In genomic region chr9:4508246-4508906, GRCh38 we compare ENCODE assay signal across 14 cellular contexts. TPM values are rescaled to one million over a fixed set of nuclear protein-coding genes. Genes with fewer than 3 reads are reported as not detected.
DNase-seq lines count a peak whose midpoint lies in the region; ATAC-seq, FAIRE-seq and TF ChIP-seq lines count a peak whose summit lies in the region.
"Had no signal": no experiment of that assay in that cellular context is flagged by ENCODE, and none has a peak within 500 bp of the region (broad histone marks: within the 10 kb centered on the region; RNA-seq: fewer than 3 reads in every experiment).

No MANE protein-coding gene starts in this region.

- 92 to 93% methylated on average over 7 of the region's 7 CpGs for WGBS in aorta, 2 donors

- no peaks in the 10 kb centered on the region for H3K36me3 Mint-ChIP-seq in stimulated activated naive B cell treated with anti-CD40 and anti-IgM and Interleukin-4, amounts not matched to agents 10 μg/mL and 1 μg/mL and 100 μg/mL, for 72 hours
- H3K36me3 Mint-ChIP-seq: type B pancreatic cell had no signal

- H3K27ac Mint-ChIP-seq in stimulated activated naive B cell treated with anti-CD40 and anti-IgM and Interleukin-4, amounts not matched to agents 10 μg/mL and 1 μg/mL and 100 μg/mL, for 72 hours = no peak overlapping the region
- H3K27ac Mint-ChIP-seq: B cell, type B pancreatic cell had no signal

- H3K9me3 ChIP-seq in left lung = no peaks in the 10 kb centered on the region
- peaks cover 3% of the 10 kb centered on the region for H3K9me3 ChIP-seq in aorta (ENCODE audit: control insufficient read depth, low read length)
- H3K9me3 ChIP-seq in MG63 = no peaks in the 10 kb centered on the region

- peak; percentile 50 for FAIRE-seq in bronchial epithelial cell (lab: Jason Lieb, UNC)
- FAIRE-seq: G401.6 had no signal

- intact Hi-C loops in left lung (cut with DNase I) = no loop called here
- intact Hi-C loops in aorta (cut with DNase I) = no loop called here

- H3K4me1 ChIP-seq in left lung (no peaks in the 10 kb centered on the region), aorta (ENCODE audit: control insufficient read depth in 1 of 2, insufficient read depth in 2 of 2, low read length in 2 of 2) (no peaks in the 10 kb centered on the region)

- DNase-seq in ACHN = peak; percentile 77
- peak; percentile 72 for DNase-seq in HT-29 (ENCODE audit: low spot score)
- DNase-seq in bronchial epithelial cell (ENCODE audit: low read depth) = peak; percentile 50
- DNase-seq in left lung = no peak
- no peak for DNase-seq in aorta
- no peak for DNase-seq in MG63
- DNase-seq in stimulated activated naive CD8-positive, alpha-beta T cell treated with anti-CD3 and anti-CD28 coated beads, Interleukin-15, Interleukin-2, amounts not matched to agents 100 U/mL and 50 U/mL, for 24 hours = no peak
- no peak for DNase-seq in stimulated activated naive B cell treated with anti-CD40 and anti-IgM and Interleukin-4, amounts not matched to agents 10 μg/mL and 1 μg/mL and 100 μg/mL, for 72 hours
- DNase-seq: activated CD8-positive, alpha-beta memory T cell treated with anti-CD3 and anti-CD28 coated beads, Interleukin-2, amount 50 U/mL, for 4 hours had no signal

- H3K27me3 Mint-ChIP-seq in stimulated activated naive B cell treated with anti-CD40 and anti-IgM and Interleukin-4, amounts not matched to agents 10 μg/mL and 1 μg/mL and 100 μg/mL, for 72 hours = peaks cover 0 to 11% of the 10 kb centered on the region in 2 donors
- H3K27me3 Mint-ChIP-seq: B cell had no signal

- TF ChIP-seq CTCF in bronchial epithelial cell (IDR thresholded peaks at IDR 0.05; ENCODE audit: insufficient read depth, low read length, severe bottlenecking) (no peak), left lung (IDR thresholded peaks at IDR 0.05) (no peak)

- no peaks in the 10 kb centered on the region for H3K4me1 Mint-ChIP-seq in stimulated activated naive B cell treated with anti-CD40 and anti-IgM and Interleukin-4, amounts not matched to agents 10 μg/mL and 1 μg/mL and 100 μg/mL, for 72 hours
- H3K4me1 Mint-ChIP-seq: B cell had no signal

- no peaks in the 10 kb centered on the region for H3K27me3 ChIP-seq in bronchial epithelial cell (ENCODE audit: control insufficient read depth, insufficient read depth, low read length)
- no peaks in the 10 kb centered on the region for H3K27me3 ChIP-seq in left lung
- H3K27me3 ChIP-seq in aorta (ENCODE audit: control insufficient read depth in 1 of 2, insufficient read depth in 2 of 2, low read length in 1 of 2) = no peaks in the 10 kb centered on the region
- no peaks in the 10 kb centered on the region for H3K27me3 ChIP-seq in MG63

- H3K27ac ChIP-seq in left lung = no peak overlapping the region
- no peak overlapping the region for H3K27ac ChIP-seq in aorta (ENCODE audit: low read depth in 1 of 2, low read length in 2 of 2)
- H3K27ac ChIP-seq: RWPE1 had no signal

- ATAC-seq in left lung (peak; percentile 10), aorta (ENCODE audit: low FRiP score) (no peak)
- no peak for ATAC-seq in stimulated activated naive CD8-positive, alpha-beta T cell treated with anti-CD3 and anti-CD28 coated beads, Interleukin-15, Interleukin-2, amounts not matched to agents 100 U/mL and 50 U/mL, for 24 hours
- ATAC-seq in stimulated activated naive B cell treated with anti-CD40 and anti-IgM and Interleukin-4, amounts not matched to agents 10 μg/mL and 1 μg/mL and 100 μg/mL, for 72 hours (replicated peaks) = no peak

- H3K4me3 Mint-ChIP-seq in stimulated activated naive B cell treated with anti-CD40 and anti-IgM and Interleukin-4, amounts not matched to agents 10 μg/mL and 1 μg/mL and 100 μg/mL, for 72 hours = no peak overlapping the region
- H3K4me3 Mint-ChIP-seq: B cell, type B pancreatic cell had no signal

- in situ Hi-C loops in ACHN (cut with HindIII; ENCODE audit: low pct_ligation_motif_present, low pct_unique_long_range_greater_than_20kb, low sequenced_read_pairs) = no loop called here

- H3K4me3 ChIP-seq in bronchial epithelial cell (ENCODE audit: low read depth, low read length) = no peak overlapping the region
- no peak overlapping the region for H3K4me3 ChIP-seq in left lung
- no peak overlapping the region for H3K4me3 ChIP-seq in aorta (ENCODE audit: low read length in 2 of 2)
- H3K4me3 ChIP-seq in MG63 = no peak overlapping the region

- H3K36me3 ChIP-seq in bronchial epithelial cell (ENCODE audit: control insufficient read depth, insufficient read depth, low read length) = no peaks in the 10 kb centered on the region
- H3K36me3 ChIP-seq in left lung = no peaks in the 10 kb centered on the region
- no peaks in the 10 kb centered on the region for H3K36me3 ChIP-seq in aorta (ENCODE audit: control insufficient read depth in 1 of 2, insufficient read depth in 2 of 2, low read length in 1 of 2)
- no peaks in the 10 kb centered on the region for H3K36me3 ChIP-seq in MG63

- no peaks in the 10 kb centered on the region for H3K9me3 Mint-ChIP-seq in stimulated activated naive B cell treated with anti-CD40 and anti-IgM and Interleukin-4, amounts not matched to agents 10 μg/mL and 1 μg/mL and 100 μg/mL, for 72 hours
- H3K9me3 Mint-ChIP-seq: type B pancreatic cell had no signal

RNA-seq across cellular contexts. Expression of gene SLC1A1, which starts 18.1 kb away (rescaled TPM):
- 39.4 and 40.7 TPM in 2 replicates for total RNA-seq in HT-29 (2014; rRNA removed; shearing (Covaris generic))
- 1.1 and 1.4 TPM in 2 replicates for total RNA-seq in bronchial epithelial cell
- 10 to 100 TPM in 1 of 2 donors, 1 to 10 TPM in 1; 9.9 to 46.6 TPM for total RNA-seq in left lung
- total RNA-seq in aorta = 1 to 10 TPM; 3.0 to 3.2 TPM
- 1 to 10 TPM; 3.1 to 5.6 TPM for polyA plus RNA-seq in aorta
- 0.42 and 1.3 TPM in 2 replicates for total RNA-seq in MG63 (2014; rRNA removed; shearing (Covaris generic); ENCODE audit: low replicate concordance)
- total RNA-seq: skeletal muscle tissue had no signal

Comparison
In these comparisons a context has a peak if more than half of its experiments do, and no peak if none do; other contexts are left out.
1. DNase-seq: peak in ACHN (single experiment), HT-29 (single experiment) and bronchial epithelial cell (single experiment); none in left lung (0 of 2), aorta (0 of 2), MG63 (single experiment), stimulated activated naive CD8-positive, alpha-beta T cell treated with anti-CD3 and anti-CD28 coated beads, Interleukin-15, Interleukin-2, amounts not matched to agents 100 U/mL and 50 U/mL, for 24 hours (single experiment) and stimulated activated naive B cell treated with anti-CD40 and anti-IgM and Interleukin-4, amounts not matched to agents 10 μg/mL and 1 μg/mL and 100 μg/mL, for 72 hours (single experiment).